ENCODE assay signal across 16 cellular contexts in the genomic region with DNA sequence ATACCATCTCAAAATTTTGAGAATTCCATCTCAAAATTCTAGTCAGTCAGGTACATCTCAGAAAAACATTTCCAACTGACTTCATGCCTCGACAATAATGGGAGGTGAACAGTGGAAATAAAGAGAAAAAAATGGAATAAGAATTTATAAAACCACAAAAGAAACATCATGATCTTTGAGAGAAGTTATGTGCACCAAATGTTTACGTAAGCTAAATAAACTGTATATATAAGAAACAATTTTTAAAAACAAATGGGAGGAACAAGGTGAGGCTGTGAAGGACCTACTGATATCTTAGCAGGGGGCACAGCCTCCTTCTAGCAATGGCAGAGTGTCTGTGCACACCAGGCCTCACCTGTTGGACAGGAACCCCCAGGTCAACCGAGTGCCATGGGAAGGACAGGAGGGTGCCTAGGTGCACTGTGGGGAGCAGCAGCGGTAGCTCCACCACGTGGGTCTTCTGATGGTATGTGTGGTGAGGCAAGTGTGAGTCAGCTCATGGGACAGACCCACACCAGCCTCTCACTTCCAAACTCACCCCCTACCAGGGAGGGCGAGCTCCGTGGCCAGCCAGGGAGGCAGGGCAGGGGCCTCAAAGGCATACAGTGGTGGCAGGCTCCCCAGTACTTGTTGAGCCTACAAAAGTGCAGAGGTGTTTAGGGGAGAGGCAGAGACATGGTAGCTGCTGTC. TPM values are rescaled to one million over a fixed set of nuclear protein-coding genes. Genes with fewer than 3 reads are reported as not detected.
DNase-seq lines count a peak whose midpoint lies in the region; ATAC-seq and TF ChIP-seq lines count a peak whose summit lies in the region.
"Had no signal": no experiment of that assay in that cellular context is flagged by ENCODE, and none has a peak within 500 bp of the region (broad histone marks: within the 10 kb centered on the region; RNA-seq: fewer than 3 reads in every experiment).

No MANE protein-coding gene starts in this region.

- no peaks in the 10 kb centered on the region; the same call in 1 of the 2 replicates for H4K20me1 ChIP-seq in HCT116 (ENCODE audit: insufficient read depth)

- H3K36me3 Mint-ChIP-seq in activated T-cell treated with anti-CD3 and anti-CD28 coated beads, Interleukin-2, amount 50 U/mL, for 24 hours (ENCODE audit: low read depth) = peaks cover 80% of the 10 kb centered on the region

- BruUV-seq in HCT116 (replicated peaks; lab: Mats Ljungman, UMichigan) = no TSS peak

- H3K4me2 ChIP-seq in HCT116 (ENCODE audit: low read length) = no peak overlapping the region

- POLR2A ChIA-PET in HCT116 (lab: Charles Lee) = no interaction called here

- H3K9me2 ChIP-seq in HCT116 (ENCODE audit: insufficient read depth) = no peaks in the 10 kb centered on the region

- H3K4me1 Mint-ChIP-seq in activated T-cell treated with anti-CD3 and anti-CD28 coated beads, Interleukin-2, amount 50 U/mL, for 24 hours (ENCODE audit: low read depth) = peaks cover 60% of the 10 kb centered on the region

- H3K4me3 ChIP-seq in HCT116 (replicated peaks in 1 of 2; ENCODE audit: low read depth in 1 of 2, low read length in 2 of 2) = no peak overlapping the region
- H3K4me3 ChIP-seq: body of pancreas, left lung had no signal

- intact Hi-C loops in HCT116 (cut with micrococcal nuclease) = no loop called here

- H3K36me3 ChIP-seq in HCT116 (ENCODE audit: control insufficient read depth in 1 of 2, insufficient read depth in 2 of 2, low read length in 2 of 2) = peaks cover 51 to 62% of the 10 kb centered on the region in 2 experiments

- peaks cover 31% of the 10 kb centered on the region for H3K79me2 ChIP-seq in HCT116 (ENCODE audit: insufficient read depth, low read length)

- H3K27me3 Mint-ChIP-seq in activated T-cell treated with anti-CD3 and anti-CD28 coated beads, Interleukin-2, amount 50 U/mL, for 24 hours = no peaks in the 10 kb centered on the region

- no peaks in the 10 kb centered on the region for H3K27me3 ChIP-seq in HCT116 (ENCODE audit: insufficient read depth, low read length)
- H3K27me3 ChIP-seq: body of pancreas, left lung had no signal

- H3K9me3 Mint-ChIP-seq in activated T-cell treated with anti-CD3 and anti-CD28 coated beads, Interleukin-2, amount 50 U/mL, for 24 hours = no peaks in the 10 kb centered on the region

- no peak for TF ChIP-seq RAD21 in HCT116 (IDR thresholded peaks at IDR 0.05; ENCODE audit: low read depth)

- peak overlapping the region; percentile 77 for H3K27ac Mint-ChIP-seq in activated T-cell treated with anti-CD3 and anti-CD28 coated beads, Interleukin-2, amount 50 U/mL, for 24 hours

- no peak overlapping the region for H3K9ac ChIP-seq in HCT116 (ENCODE audit: low read length)
- H3K9ac ChIP-seq: parathyroid adenoma had no signal

- DNase-seq in activated T-cell treated with anti-CD3 and anti-CD28 coated beads, Interleukin-2, amount 50 U/mL, for 24 hours = no peak
- no peak for DNase-seq in activated T-cell treated with anti-CD3 and anti-CD28 coated beads, Interleukin-2, amount 50 U/mL, for 1 hour
- DNase-seq in HCT116 (ENCODE audit: low read depth, low spot score) (no peak), amniotic epithelial cell (ENCODE audit: low read depth) (peak; percentile 63), non-pigmented ciliary epithelial cell (ENCODE audit: low read depth) (peak; percentile 28), GM03348 (ENCODE audit: low spot score) (no peak)
- DNase-seq: body of pancreas; GF-D8; left lung; NCI-H146; small intestine; stimulated activated naive CD4-positive, alpha-beta T cell had no signal

- no peak overlapping the region; the same call in 1 of the 2 replicates for H3K27ac ChIP-seq in HCT116 (ENCODE audit: low read depth, low read length)
- H3K27ac ChIP-seq: body of pancreas, left lung, parathyroid adenoma had no signal

- TF ChIP-seq POLR2A in HCT116 (IDR thresholded peaks at IDR 0.05; ENCODE audit: borderline replicate concordance, extremely low read depth, insufficient read depth, insufficient read length) = no peak

- H3K9me3 ChIP-seq in HCT116 (ENCODE audit: control insufficient read depth in 1 of 2, insufficient read depth in 1 of 2, low read depth in 1 of 2, low read length in 2 of 2) = no peaks in the 10 kb centered on the region
- H3K9me3 ChIP-seq: body of pancreas, left lung had no signal

- no peak overlapping the region for H3K4me3 Mint-ChIP-seq in activated T-cell treated with anti-CD3 and anti-CD28 coated beads, Interleukin-2, amount 50 U/mL, for 24 hours

- TF ChIP-seq CTCF in HCT116 (IDR thresholded peaks at IDR 0.05 in 2 of 3, conservative IDR thresholded peaks at IDR 0.05 in 1 of 3; ENCODE audit: borderline replicate concordance in 1 of 3, insufficient read depth in 1 of 3, low read depth in 2 of 3, low read length in 2 of 3) = no peak

- CTCF ChIA-PET in HCT116 (lab: Charles Lee) = interaction anchor here (0.8 to 2.0 kb wide), 2 partner anchors 9 to 13 kb away, joined by 3 to 4 read pairs; no protein-coding TSS in a partner anchor

- no peak overlapping the region for H2AFZ ChIP-seq in HCT116 (ENCODE audit: low read depth, low read length, poor library complexity, severe bottlenecking)
- H2AFZ ChIP-seq: parathyroid adenoma had no signal

- RAD21 ChIA-PET in HCT116 (lab: Charles Lee; ENCODE audit: low non-redundant PET in 1 of 2, low total read pairs in 2 of 2, uncharacterized antibody in 2 of 2, unreplicated experiment in 2 of 2) = no interaction called here

- peaks cover 5 to 19% of the 10 kb centered on the region in 2 experiments; a peak in 3 of 4 replicates for H3K4me1 ChIP-seq in HCT116 (ENCODE audit: control insufficient read depth in 1 of 2, insufficient read depth in 2 of 2, low read length in 2 of 2)

- ATAC-seq in HCT116 (no peak), GM18517 (IDR thresholded peaks at IDR 0.05; ENCODE audit: unreplicated experiment) (no peak), HG02970 (IDR thresholded peaks at IDR 0.05; ENCODE audit: low FRiP score, unreplicated experiment) (no peak)
- ATAC-seq: body of pancreas, left lung had no signal

TF ChIP-seq in HCT116, 20 proteins besides CTCF, POLR2A, EP300 and RAD21:
- TF ChIP-seq MAX (IDR thresholded peaks at IDR 0.05) (no peak), CEBPB (IDR thresholded peaks at IDR 0.05; ENCODE audit: low read depth) (no peak), JUND (IDR thresholded peaks at IDR 0.05) (no peak), YY1 (IDR thresholded peaks at IDR 0.05; ENCODE audit: extremely low read depth, insufficient replicate concordance, low read depth, low read length) (no peak), SP1 (IDR thresholded peaks at IDR 0.05; ENCODE audit: low read depth) (no peak), EGR1 (IDR thresholded peaks at IDR 0.05; ENCODE audit: low read depth) (no peak), POLR2AphosphoS5 (IDR thresholded peaks at IDR 0.05; ENCODE audit: low read depth, low read length) (0 out of 2 replicates have a peak, but pooled peaks have one; percentile 7)
TF ChIP-seq in HCT116: peak in this region for 1.

RNA-seq across cellular contexts. Expression of gene DIDO1, which starts 23.2 kb away (rescaled TPM):
- 41.4 TPM for total RNA-seq in HCT116 (2021; ENCODE audit: unreplicated experiment)
- 18.9 and 21.9 TPM in 2 replicates for polyA plus RNA-seq in HCT116 (2012)

RNA-seq across cellular contexts. Expression of gene GID8, which starts 34.9 kb away (rescaled TPM):
- 35.6 TPM for total RNA-seq in HCT116 (2021; ENCODE audit: unreplicated experiment)
- 22.1 and 24.1 TPM in 2 replicates for polyA plus RNA-seq in HCT116 (2012)

RNA-seq across cellular contexts. Expression of gene TCFL5, which starts 41.4 kb away (rescaled TPM):
- total RNA-seq in HCT116 (2021; ENCODE audit: unreplicated experiment) = 20.4 TPM
- 8.9 and 10.9 TPM in 2 replicates for polyA plus RNA-seq in HCT116 (2012)

RNA-seq across cellular contexts. Expression of gene SLC17A9, which starts 49.4 kb away (rescaled TPM):
- 37.6 TPM for total RNA-seq in HCT116 (2021; ENCODE audit: unreplicated experiment)
- 24.4 and 24.9 TPM in 2 replicates for polyA plus RNA-seq in HCT116 (2012)
- total RNA-seq: LHCN-M2 had no signal

Comparison
In these comparisons a context has a peak if more than half of its experiments do, and no peak if none do; other contexts are left out.
1. DNase-seq: peak in amniotic epithelial cell (single experiment) and non-pigmented ciliary epithelial cell (single experiment); none in activated T-cell treated with anti-CD3 and anti-CD28 coated beads, Interleukin-2, amount 50 U/mL, for 24 hours (single experiment), activated T-cell treated with anti-CD3 and anti-CD28 coated beads, Interleukin-2, amount 50 U/mL, for 1 hour (single experiment), HCT116 (single experiment) and GM03348 (single experiment).